1 cellular context compared by ENCODE assay signal in genomic region chr6:92586236-92586977, GRCh38.
TF ChIP-seq lines count a peak whose summit lies in the region.

No MANE protein-coding gene starts in this region.

TF ChIP-seq in GM23338, 12 proteins besides CTCF, POLR2A, EP300 and RAD21 (continued from another document):
- TF ChIP-seq ZNF462 (CRISPR knock-in tag; IDR thresholded peaks at IDR 0.05) (no peak), ETS1 (IDR thresholded peaks at IDR 0.05) (no peak), NANOG (IDR thresholded peaks at IDR 0.05; ENCODE audit: borderline replicate concordance) (no peak), JUNB (IDR thresholded peaks at IDR 0.05; ENCODE audit: unreplicated experiment) (no peak), REST (IDR thresholded peaks at IDR 0.05; ENCODE audit: unreplicated experiment) (no peak), ZNF114 (CRISPR knock-in tag; IDR thresholded peaks at IDR 0.05) (no peak), CREB1 (CRISPR knock-in tag; IDR thresholded peaks at IDR 0.05; ENCODE audit: low read depth) (no peak), POLR2AphosphoS5 (IDR thresholded peaks at IDR 0.05; ENCODE audit: low read depth) (no peak), EZH2 (IDR thresholded peaks at IDR 0.05; ENCODE audit: low read depth, unreplicated experiment) (no peak)
